In the genomic region with DNA sequence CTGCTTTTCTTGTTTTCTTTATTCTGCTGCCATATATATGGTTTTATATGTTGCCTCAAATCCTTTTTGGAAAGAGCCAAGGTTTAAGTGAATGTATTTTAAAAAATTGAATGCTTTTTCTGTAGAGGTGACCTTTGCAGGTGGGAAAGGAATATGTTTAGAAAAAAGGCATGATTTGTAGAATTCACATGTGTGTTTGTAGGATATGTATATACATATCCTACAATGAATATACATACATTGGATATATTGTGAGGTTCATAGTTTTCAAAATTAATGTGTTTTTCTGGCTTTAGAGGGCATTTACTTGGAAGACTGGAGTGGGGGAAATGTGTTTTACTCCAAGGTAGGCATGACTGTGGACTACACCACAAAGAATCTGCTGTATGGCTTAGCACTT, we compare ENCODE assay signal across 40 cellular contexts. TPM values are rescaled to one million over a fixed set of nuclear protein-coding genes. Genes with fewer than 3 reads are reported as not detected.
"Had no signal": no experiment of that assay in that cellular context is flagged by ENCODE, and none has a peak within 500 bp of the region (broad histone marks: within the 10 kb centered on the region; RNA-seq: fewer than 3 reads in every experiment).

No MANE protein-coding gene starts in this region.

- H3K9me3 ChIP-seq: adrenal gland had no signal

- DNase-seq: activated effector memory CD4-positive, alpha-beta T cell treated with anti-CD3 and anti-CD28 coated beads, Interleukin-2, amount 50 U/mL, for 16 hours; activated effector memory CD4-positive, alpha-beta T cell treated with Interleukin-2 at 50 U/mL for 16 hours; activated gamma-delta T cell; activated gamma-delta T cell treated with Interleukin-2 at 50 U/mL for 16 hours; activated naive CD4-positive, alpha-beta T cell; activated naive CD4-positive, alpha-beta T cell treated with anti-CD3 and anti-CD28 coated beads for 36 hours; activated naive CD4-positive, alpha-beta T cell treated with anti-CD3 and anti-CD28 coated beads, Interleukin-2, amount 10 ng/mL, durations not matched to agents 7 days and 5 days; activated naive CD4-positive, alpha-beta T cell treated with anti-CD3 and anti-CD28 coated beads, Interleukin-2, amount 50 U/mL, for 16 hours; activated naive CD4-positive, alpha-beta T cell treated with Interleukin-2 at 50 U/mL for 16 hours; activated naive CD8-positive, alpha-beta T cell treated with anti-CD3 and anti-CD28 coated beads for 36 hours; activated naive CD8-positive, alpha-beta T cell treated with anti-CD3 and anti-CD28 coated beads, Interleukin-2, amount 10 ng/mL, durations not matched to agents 7 days and 5 days; activated naive CD8-positive, alpha-beta T cell treated with anti-CD3 and anti-CD28 coated beads, Interleukin-2, amount 50 U/mL, for 24 hours; activated T-cell treated with anti-CD3 and anti-CD28 coated beads for 4 hours; activated T-cell treated with anti-CD3 and anti-CD28 coated beads, Interleukin-2, amount 50 U/mL, for 1 hour; activated T-cell treated with anti-CD3 and anti-CD28 coated beads, Interleukin-2, amount 50 U/mL, for 24 hours; activated T-cell treated with anti-CD3 and anti-CD28 coated beads, Interleukin-2, amount 50 U/mL, for 4 hours; activated T-cell treated with anti-CD3 and anti-CD28 coated beads, Interleukin-2, amount 50 U/mL, for 48 hours; activated T-cell treated with anti-CD3 and anti-CD28 coated beads, Interleukin-2, amount 50 U/mL, for 72 hours; adrenal gland; amniotic stem cell; amygdala; anterior cingulate cortex; aorta; brain microvascular endothelial cell; caudate nucleus; central memory CD4-positive, alpha-beta T cell; cerebellar nuclear complex had no signal

- H3K4me3 Mint-ChIP-seq: activated naive CD4-positive, alpha-beta T cell treated with anti-CD3 and anti-CD28 coated beads for 36 hours; activated naive CD4-positive, alpha-beta T cell treated with anti-CD3 and anti-CD28 coated beads, Interleukin-2, amount 10 ng/mL, durations not matched to agents 7 days and 5 days; activated naive CD4-positive, alpha-beta T cell treated with anti-CD3 and anti-CD28 coated beads, Interleukin-2, amount 50 U/mL, for 24 hours; activated naive CD8-positive, alpha-beta T cell; activated naive CD8-positive, alpha-beta T cell treated with anti-CD3 and anti-CD28 coated beads for 36 hours; activated naive CD8-positive, alpha-beta T cell treated with anti-CD3 and anti-CD28 coated beads, Interleukin-2, amount 10 ng/mL, durations not matched to agents 7 days and 5 days; activated naive CD8-positive, alpha-beta T cell treated with anti-CD3 and anti-CD28 coated beads, Interleukin-2, amount 50 U/mL, for 24 hours; activated T-cell treated with anti-CD3 and anti-CD28 coated beads, Interleukin-2, amount 50 U/mL, for 24 hours; activated T-cell treated with anti-CD3 and anti-CD28 coated beads, Interleukin-2, amount 50 U/mL, for 4 hours; activated T-cell treated with anti-CD3 and anti-CD28 coated beads, Interleukin-2, amount 50 U/mL, for 72 hours; activated T-helper 1 cell treated with anti-CD3 and anti-CD28 coated beads, Interleukin-12 subunit alpha, Interleukin-12 subunit beta, Interleukin-2, Interleukin-4 antibody, amounts not matched to agents 30 ng/mL and 10 ng/mL and 1 ng/mL, durations not matched to agents 14 hours and 24 hours and 36 hours; activated T-helper 17 cell treated with anti-CD3 and anti-CD28 coated beads, Interleukin-2, amount 50 U/mL, for 72 hours; brain; central memory CD8-positive, alpha-beta T cell had no signal

- H3K27me3 ChIP-seq: ascending aorta had no signal

- FAIRE-seq: astrocyte, bronchial epithelial cell had no signal

- H3K27ac Mint-ChIP-seq: activated naive CD4-positive, alpha-beta T cell treated with anti-CD3 and anti-CD28 coated beads for 36 hours; activated naive CD4-positive, alpha-beta T cell treated with anti-CD3 and anti-CD28 coated beads, Interleukin-2, amount 10 ng/mL, durations not matched to agents 7 days and 5 days; activated naive CD4-positive, alpha-beta T cell treated with anti-CD3 and anti-CD28 coated beads, Interleukin-2, amount 50 U/mL, for 24 hours; activated naive CD4-positive, alpha-beta T cell treated with anti-CD3 and anti-CD28 coated beads, Interleukin-2, amount 50 U/mL, for 72 hours; activated naive CD8-positive, alpha-beta T cell; activated naive CD8-positive, alpha-beta T cell treated with anti-CD3 and anti-CD28 coated beads for 36 hours; activated naive CD8-positive, alpha-beta T cell treated with anti-CD3 and anti-CD28 coated beads, Interleukin-2, amount 10 ng/mL, durations not matched to agents 7 days and 5 days; activated naive CD8-positive, alpha-beta T cell treated with anti-CD3 and anti-CD28 coated beads, Interleukin-2, amount 50 U/mL, for 24 hours; activated T-cell treated with anti-CD3 and anti-CD28 coated beads, Interleukin-2, amount 50 U/mL, for 24 hours; activated T-cell treated with anti-CD3 and anti-CD28 coated beads, Interleukin-2, amount 50 U/mL, for 72 hours; activated T-helper 1 cell treated with anti-CD3 and anti-CD28 coated beads, Interleukin-12 subunit alpha, Interleukin-12 subunit beta, Interleukin-2, Interleukin-4 antibody, amounts not matched to agents 30 ng/mL and 10 ng/mL and 1 ng/mL, durations not matched to agents 14 hours and 24 hours and 36 hours; activated T-helper 17 cell treated with anti-CD3 and anti-CD28 coated beads, Interleukin-2, amount 50 U/mL, for 72 hours; activated T-helper 2 cell treated with anti-CD3 and anti-CD28 coated beads, Interferon-gamma antibody, Interleukin-2, Interleukin-4, amounts not matched to agents 10 μg/mL and 5 μg/mL and 100 μg/mL, durations not matched to agents 14 hours and 24 hours and 36 hours; brain had no signal

- H3K27ac ChIP-seq: adrenal gland, ascending aorta, brain microvascular endothelial cell, breast epithelium, cardiac muscle cell had no signal

- H3K4me1 Mint-ChIP-seq: activated naive CD4-positive, alpha-beta T cell treated with anti-CD3 and anti-CD28 coated beads, Interleukin-2, amount 50 U/mL, for 24 hours; activated naive CD8-positive, alpha-beta T cell treated with anti-CD3 and anti-CD28 coated beads for 36 hours; activated naive CD8-positive, alpha-beta T cell treated with anti-CD3 and anti-CD28 coated beads, Interleukin-2, amount 10 ng/mL, durations not matched to agents 7 days and 5 days; activated naive CD8-positive, alpha-beta T cell treated with anti-CD3 and anti-CD28 coated beads, Interleukin-2, amount 50 U/mL, for 24 hours; activated T-helper 17 cell treated with anti-CD3 and anti-CD28 coated beads, Interleukin-2, amount 50 U/mL, for 72 hours; central memory CD8-positive, alpha-beta T cell had no signal

- H3K36me3 Mint-ChIP-seq: activated naive CD4-positive, alpha-beta T cell treated with anti-CD3 and anti-CD28 coated beads, Interleukin-2, amount 10 ng/mL, durations not matched to agents 7 days and 5 days; activated naive CD4-positive, alpha-beta T cell treated with anti-CD3 and anti-CD28 coated beads, Interleukin-2, amount 50 U/mL, for 24 hours; activated naive CD8-positive, alpha-beta T cell; activated naive CD8-positive, alpha-beta T cell treated with anti-CD3 and anti-CD28 coated beads for 36 hours; activated naive CD8-positive, alpha-beta T cell treated with anti-CD3 and anti-CD28 coated beads, Interleukin-2, amount 10 ng/mL, durations not matched to agents 7 days and 5 days had no signal

- H3K9me3 Mint-ChIP-seq: activated naive CD4-positive, alpha-beta T cell treated with anti-CD3 and anti-CD28 coated beads, Interleukin-2, amount 10 ng/mL, durations not matched to agents 7 days and 5 days; activated naive CD8-positive, alpha-beta T cell treated with anti-CD3 and anti-CD28 coated beads, Interleukin-2, amount 50 U/mL, for 24 hours; activated T-cell treated with anti-CD3 and anti-CD28 coated beads, Interleukin-2, amount 50 U/mL, for 24 hours; activated T-cell treated with anti-CD3 and anti-CD28 coated beads, Interleukin-2, amount 50 U/mL, for 72 hours; activated T-helper 1 cell treated with anti-CD3 and anti-CD28 coated beads, Interleukin-12 subunit alpha, Interleukin-12 subunit beta, Interleukin-2, Interleukin-4 antibody, amounts not matched to agents 30 ng/mL and 10 ng/mL and 1 ng/mL, durations not matched to agents 14 hours and 24 hours and 36 hours; activated T-helper 17 cell treated with anti-CD3 and anti-CD28 coated beads, Interleukin-2, amount 50 U/mL, for 72 hours; activated T-helper 2 cell treated with anti-CD3 and anti-CD28 coated beads, Interferon-gamma antibody, Interleukin-2, Interleukin-4, amounts not matched to agents 10 μg/mL and 5 μg/mL and 100 μg/mL, durations not matched to agents 14 hours and 24 hours and 36 hours; central memory CD8-positive, alpha-beta T cell had no signal

- H3K4me1 ChIP-seq: adrenal gland, ascending aorta had no signal

- ATAC-seq: activated naive CD4-positive, alpha-beta T cell treated with anti-CD3 and anti-CD28 coated beads, Interleukin-2, amount 50 U/mL, for 72 hours; activated naive CD8-positive, alpha-beta T cell treated with anti-CD3 and anti-CD28 coated beads, Interleukin-2, amount 50 U/mL, for 24 hours; activated T-cell treated with anti-CD3 and anti-CD28 coated beads, Interleukin-2, amount 50 U/mL, for 4 hours; activated T-cell treated with anti-CD3 and anti-CD28 coated beads, Interleukin-2, amount 50 U/mL, for 72 hours; activated T-helper 17 cell treated with anti-CD3 and anti-CD28 coated beads, Interleukin-2, amount 50 U/mL, for 72 hours had no signal

- H3K36me3 ChIP-seq: adrenal gland, ascending aorta, brain microvascular endothelial cell, breast epithelium, cardiac muscle cell had no signal

- H3K4me3 ChIP-seq: adrenal gland, ascending aorta, breast epithelium, cardiac muscle cell had no signal

RNA-seq across cellular contexts. Expression of gene EYA2, which starts 4.0 kb away (rescaled TPM):
- total RNA-seq: activated naive CD4-positive, alpha-beta T cell treated with anti-CD3 and anti-CD28 coated beads for 36 hours; activated naive CD4-positive, alpha-beta T cell treated with anti-CD3 and anti-CD28 coated beads, Interleukin-2, amount 50 U/mL, for 72 hours; activated naive CD8-positive, alpha-beta T cell treated with anti-CD3 and anti-CD28 coated beads for 36 hours; activated naive CD8-positive, alpha-beta T cell treated with anti-CD3 and anti-CD28 coated beads, Interleukin-2, amount 10 ng/mL, durations not matched to agents 7 days and 5 days; activated T-cell treated with anti-CD3 and anti-CD28 coated beads, Interleukin-2, amount 50 U/mL, for 4 hours; activated T-helper 1 cell treated with anti-CD3 and anti-CD28 coated beads, Interleukin-12 subunit alpha, Interleukin-12 subunit beta, Interleukin-2, Interleukin-4 antibody, amounts not matched to agents 30 ng/mL and 10 ng/mL and 1 ng/mL, durations not matched to agents 14 hours and 24 hours and 36 hours; activated T-helper 2 cell treated with anti-CD3 and anti-CD28 coated beads, Interferon-gamma antibody, Interleukin-2, Interleukin-4, amounts not matched to agents 10 μg/mL and 5 μg/mL and 100 μg/mL, durations not matched to agents 14 hours and 24 hours and 36 hours had no signal
